ENCODE assay signal across 1 cellular context in genomic region chr14:100019156-100019882, GRCh38.
TF ChIP-seq lines count a peak whose summit lies in the region.

No MANE protein-coding gene starts in this region.

TF ChIP-seq in WTC11, 78 proteins besides CTCF, POLR2A, EP300 and RAD21 (continued from another document):
- TF ChIP-seq ARID4B (CRISPR knock-in tag; IDR thresholded peaks at IDR 0.05; ENCODE audit: borderline replicate concordance) = no peak
